1 cellular context compared by ENCODE assay signal in the genomic region with DNA sequence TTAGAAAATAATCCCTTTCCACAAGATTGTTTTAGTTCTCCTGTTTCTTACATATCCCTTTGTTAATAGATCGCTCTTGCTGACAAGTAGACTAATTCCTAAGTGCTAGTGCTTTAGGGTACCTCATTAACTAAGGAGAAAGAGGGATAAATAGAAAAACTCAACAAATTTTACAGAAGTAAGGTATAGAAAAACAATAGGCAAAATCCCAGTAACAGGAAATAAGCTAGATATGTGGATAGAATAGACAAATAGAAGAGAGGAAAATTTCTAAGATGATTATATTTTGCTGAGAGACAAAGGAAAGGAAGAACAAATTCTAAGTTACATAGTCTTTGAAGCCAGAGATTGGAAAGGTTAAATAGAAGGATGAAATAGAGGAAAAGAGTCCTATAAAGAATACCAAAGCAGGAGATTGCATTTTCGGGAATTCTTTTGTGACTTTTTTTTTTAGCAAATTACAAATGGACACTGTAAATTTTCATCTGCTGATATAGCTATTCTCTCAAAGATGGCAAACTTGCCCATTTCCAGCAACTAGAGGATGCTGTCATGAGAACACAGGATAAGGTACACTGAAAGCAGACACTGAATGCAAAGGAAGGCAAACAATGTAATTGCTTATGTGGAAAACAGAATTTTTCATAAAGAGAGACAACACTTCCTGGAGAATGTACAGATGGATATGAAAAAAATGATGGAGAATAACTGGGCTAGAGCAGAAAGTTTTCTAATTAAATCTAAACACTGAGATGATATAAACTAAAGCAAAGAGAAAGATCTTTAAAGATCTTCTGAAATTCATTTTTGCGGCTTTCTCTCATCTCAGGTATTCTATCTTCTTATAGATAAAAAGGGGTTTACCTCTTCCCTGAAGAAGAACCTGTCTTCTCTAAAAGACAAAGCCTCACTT.
TF ChIP-seq lines count a peak whose summit lies in the region.

No MANE protein-coding gene starts in this region.

TF ChIP-seq in WTC11, 78 proteins besides CTCF, POLR2A, EP300 and RAD21 (continued from another document):
- TF ChIP-seq ERG (CRISPR knock-in tag; IDR thresholded peaks at IDR 0.05) (no peak), AFF4 (CRISPR knock-in tag; IDR thresholded peaks at IDR 0.05; ENCODE audit: borderline replicate concordance) (no peak), NR3C1 (CRISPR knock-in tag; conservative IDR thresholded peaks at IDR 0.05; ENCODE audit: low read depth) (no peak), FOXK1 (CRISPR knock-in tag; IDR thresholded peaks at IDR 0.05) (no peak), ZNF121 (CRISPR knock-in tag; IDR thresholded peaks at IDR 0.05) (no peak), ZBTB21 (CRISPR knock-in tag; IDR thresholded peaks at IDR 0.05; ENCODE audit: borderline replicate concordance) (no peak)
- TF ChIP-seq, protein P1, sequence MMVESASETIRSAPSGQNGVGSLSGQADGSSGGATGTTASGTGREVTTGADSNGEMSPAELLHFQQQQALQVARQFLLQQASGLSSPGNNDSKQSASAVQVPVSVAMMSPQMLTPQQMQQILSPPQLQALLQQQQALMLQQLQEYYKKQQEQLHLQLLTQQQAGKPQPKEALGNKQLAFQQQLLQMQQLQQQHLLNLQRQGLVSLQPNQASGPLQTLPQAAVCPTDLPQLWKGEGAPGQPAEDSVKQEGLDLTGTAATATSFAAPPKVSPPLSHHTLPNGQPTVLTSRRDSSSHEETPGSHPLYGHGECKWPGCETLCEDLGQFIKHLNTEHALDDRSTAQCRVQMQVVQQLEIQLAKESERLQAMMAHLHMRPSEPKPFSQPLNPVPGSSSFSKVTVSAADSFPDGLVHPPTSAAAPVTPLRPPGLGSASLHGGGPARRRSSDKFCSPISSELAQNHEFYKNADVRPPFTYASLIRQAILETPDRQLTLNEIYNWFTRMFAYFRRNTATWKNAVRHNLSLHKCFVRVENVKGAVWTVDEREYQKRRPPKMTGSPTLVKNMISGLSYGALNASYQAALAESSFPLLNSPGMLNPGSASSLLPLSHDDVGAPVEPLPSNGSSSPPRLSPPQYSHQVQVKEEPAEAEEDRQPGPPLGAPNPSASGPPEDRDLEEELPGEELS (CRISPR knock-in tag; IDR thresholded peaks at IDR 0.05): no peak
- TF ChIP-seq, protein P2, sequence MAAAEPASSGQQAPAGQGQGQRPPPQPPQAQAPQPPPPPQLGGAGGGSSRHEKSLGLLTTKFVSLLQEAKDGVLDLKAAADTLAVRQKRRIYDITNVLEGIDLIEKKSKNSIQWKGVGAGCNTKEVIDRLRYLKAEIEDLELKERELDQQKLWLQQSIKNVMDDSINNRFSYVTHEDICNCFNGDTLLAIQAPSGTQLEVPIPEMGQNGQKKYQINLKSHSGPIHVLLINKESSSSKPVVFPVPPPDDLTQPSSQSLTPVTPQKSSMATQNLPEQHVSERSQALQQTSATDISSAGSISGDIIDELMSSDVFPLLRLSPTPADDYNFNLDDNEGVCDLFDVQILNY (CRISPR knock-in tag; IDR thresholded peaks at IDR 0.05): no peak
- TF ChIP-seq, protein P3, sequence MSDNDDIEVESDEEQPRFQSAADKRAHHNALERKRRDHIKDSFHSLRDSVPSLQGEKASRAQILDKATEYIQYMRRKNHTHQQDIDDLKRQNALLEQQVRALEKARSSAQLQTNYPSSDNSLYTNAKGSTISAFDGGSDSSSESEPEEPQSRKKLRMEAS (CRISPR knock-in tag; IDR thresholded peaks at IDR 0.05): no peak
- TF ChIP-seq, protein P4, sequence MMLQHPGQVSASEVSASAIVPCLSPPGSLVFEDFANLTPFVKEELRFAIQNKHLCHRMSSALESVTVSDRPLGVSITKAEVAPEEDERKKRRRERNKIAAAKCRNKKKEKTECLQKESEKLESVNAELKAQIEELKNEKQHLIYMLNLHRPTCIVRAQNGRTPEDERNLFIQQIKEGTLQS (CRISPR knock-in tag; conservative IDR thresholded peaks at IDR 0.05): no peak
